Comparison of ENCODE assay signal across 13 cellular contexts in genomic region chr5:91910655-91911054, GRCh38.
DNase-seq lines count a peak whose midpoint lies in the region; ATAC-seq and TF ChIP-seq lines count a peak whose summit lies in the region.
"Had no signal": no experiment of that assay in that cellular context is flagged by ENCODE, and none has a peak within 500 bp of the region (broad histone marks: within the 10 kb centered on the region; RNA-seq: fewer than 3 reads in every experiment).

No MANE protein-coding gene starts in this region.

- H3K27me3 ChIP-seq in HCT116 (ENCODE audit: insufficient read depth, low read length), result no peaks in the 10 kb centered on the region
- no peaks in the 10 kb centered on the region for H3K27me3 ChIP-seq in PC-9 (ENCODE audit: insufficient read depth, low read depth)
- H3K27me3 ChIP-seq: BE2C had no signal

- no peak overlapping the region for H3K4me3 Mint-ChIP-seq in nephron progenitor cell
- no peak overlapping the region for H3K4me3 Mint-ChIP-seq in effector memory CD8-positive, alpha-beta T cell
- H3K4me3 Mint-ChIP-seq: CD8-positive, alpha-beta T cell had no signal

- no peak overlapping the region for H3K9ac ChIP-seq in HCT116 (ENCODE audit: low read length)

- no peaks in the 10 kb centered on the region; the same call in 1 of the 2 replicates for H3F3A ChIP-seq in PC-9 (ENCODE audit: insufficient read depth, low read depth)

- H3K9me3 ChIP-seq in HCT116 (ENCODE audit: control insufficient read depth in 1 of 2, insufficient read depth in 1 of 2, low read depth in 1 of 2, low read length in 2 of 2) (no peaks in the 10 kb centered on the region), PC-9 (ENCODE audit: insufficient read depth, low read depth) (no peaks in the 10 kb centered on the region)
- H3K9me3 ChIP-seq: A549, BE2C had no signal

- RAD21 ChIA-PET in HCT116 (lab: Charles Lee; ENCODE audit: low non-redundant PET in 1 of 2, low total read pairs in 2 of 2, uncharacterized antibody in 2 of 2, unreplicated experiment in 2 of 2), result no interaction called here

- CTCF ChIA-PET in HCT116 (lab: Charles Lee), result no interaction called here
- CTCF ChIA-PET in PC-9 (lab: Charles Lee), result interaction anchor here (0.7 kb wide), 1 partner anchor 560 kb away, joined by 5 read pairs; no protein-coding TSS in a partner anchor

- H3K27me3 Mint-ChIP-seq in nephron progenitor cell (ENCODE audit: low read depth, poor library complexity), result no peaks in the 10 kb centered on the region
- H3K27me3 Mint-ChIP-seq in effector memory CD8-positive, alpha-beta T cell, result no peaks in the 10 kb centered on the region

- intact Hi-C loops in HCT116 (cut with micrococcal nuclease), result no loop called here
- intact Hi-C loops in PC-9 (cut with micrococcal nuclease; ENCODE audit: unreplicated experiment), result no loop called here

- no peak overlapping the region for H3K27ac ChIP-seq in HCT116 (ENCODE audit: low read depth, low read length)
- H3K27ac ChIP-seq in PC-9, result no peak overlapping the region
- H3K27ac ChIP-seq: A549, C4-2B had no signal

- H3K9me3 Mint-ChIP-seq in nephron progenitor cell, result no peaks in the 10 kb centered on the region
- H3K9me3 Mint-ChIP-seq in effector memory CD8-positive, alpha-beta T cell, result peaks cover 5 to 6% of the 10 kb centered on the region in 2 donors
- H3K9me3 Mint-ChIP-seq: CD8-positive, alpha-beta T cell had no signal

- TF ChIP-seq RAD21 in HCT116 (IDR thresholded peaks at IDR 0.05; ENCODE audit: low read depth), result no peak

- H3K4me2 ChIP-seq in HCT116 (ENCODE audit: low read length), result no peak overlapping the region
- no peak overlapping the region for H3K4me2 ChIP-seq in PC-9
- H3K4me2 ChIP-seq: A549 had no signal

- H3K4me1 ChIP-seq in HCT116 (ENCODE audit: control insufficient read depth in 1 of 2, insufficient read depth in 2 of 2, low read length in 2 of 2), result no peaks in the 10 kb centered on the region
- no peaks in the 10 kb centered on the region; the same call in 1 of the 2 replicates for H3K4me1 ChIP-seq in PC-9 (replicated peaks; ENCODE audit: insufficient read depth)
- H3K4me1 ChIP-seq: BE2C had no signal

- H3K9me2 ChIP-seq in HCT116 (ENCODE audit: insufficient read depth) (no peaks in the 10 kb centered on the region), PC-9 (ENCODE audit: insufficient read depth) (no peaks in the 10 kb centered on the region)

- ATAC-seq in HCT116, result no peak
- ATAC-seq in effector memory CD8-positive, alpha-beta T cell (replicated peaks), result no peak
- ATAC-seq in GM21528 (IDR thresholded peaks at IDR 0.05; ENCODE audit: low FRiP score, unreplicated experiment), result no peak
- ATAC-seq: A549; CD8-positive, alpha-beta T cell; HepG2 had no signal

- no peaks in the 10 kb centered on the region for H3K4me1 Mint-ChIP-seq in nephron progenitor cell
- H3K4me1 Mint-ChIP-seq in effector memory CD8-positive, alpha-beta T cell (ENCODE audit: low read depth in 2 of 2), result no peaks in the 10 kb centered on the region

- no peak for TF ChIP-seq POLR2A in HCT116 (IDR thresholded peaks at IDR 0.05; ENCODE audit: borderline replicate concordance, extremely low read depth, insufficient read depth, insufficient read length)

- POLR2A ChIA-PET in HCT116 (lab: Charles Lee), result no interaction called here
- POLR2A ChIA-PET in PC-9 (lab: Charles Lee; ENCODE audit: unreplicated experiment), result no interaction called here

- H3K27ac Mint-ChIP-seq in nephron progenitor cell, result peak overlapping the region; percentile 41
- no peak overlapping the region for H3K27ac Mint-ChIP-seq in effector memory CD8-positive, alpha-beta T cell
- H3K27ac Mint-ChIP-seq: CD8-positive, alpha-beta T cell had no signal

- H2AFZ ChIP-seq in HCT116 (ENCODE audit: low read depth, low read length, poor library complexity, severe bottlenecking), result peak overlapping the region; percentile 12
- peak overlapping the region; percentile 63; the same call in 1 of the 2 replicates for H2AFZ ChIP-seq in PC-9

- TF ChIP-seq CTCF in HCT116 (IDR thresholded peaks at IDR 0.05 in 2 of 3, conservative IDR thresholded peaks at IDR 0.05 in 1 of 3; ENCODE audit: borderline replicate concordance in 1 of 3, insufficient read depth in 1 of 3, low read depth in 2 of 3, low read length in 2 of 3), result no peak
- no peak for TF ChIP-seq CTCF in PC-9 (conservative IDR thresholded peaks at IDR 0.05)
- TF ChIP-seq CTCF in nephron progenitor cell (IDR thresholded peaks at IDR 0.05), result no peak

- H3K79me2 ChIP-seq in HCT116 (ENCODE audit: insufficient read depth, low read length) (no peaks in the 10 kb centered on the region), PC-9 (ENCODE audit: low read depth) (no peaks in the 10 kb centered on the region)

- H3K4me3 ChIP-seq in HCT116 (replicated peaks in 1 of 2; ENCODE audit: low read depth in 1 of 2, low read length in 2 of 2) (no peak overlapping the region), PC-9 (no peak overlapping the region)
- H3K4me3 ChIP-seq: A549 had no signal

- H4K20me1 ChIP-seq in HCT116 (ENCODE audit: insufficient read depth) (peaks cover 4% of the 10 kb centered on the region; the same call in 1 of the 2 replicates), PC-9 (ENCODE audit: insufficient read depth) (no peaks in the 10 kb centered on the region)

- no peak for DNase-seq in HCT116 (ENCODE audit: low read depth, low spot score)
- peak; percentile 63 for DNase-seq in NAMALWA (ENCODE audit: low spot score)
- no peak for DNase-seq in PC-9
- no peak for DNase-seq in nephron progenitor cell
- DNase-seq in effector memory CD8-positive, alpha-beta T cell, result no peak
- DNase-seq in KG1 (lab: John Stamatoyannopoulos, UW), result no peak
- DNase-seq: BE2C; CD8-positive, alpha-beta T cell; COR-L47 had no signal

- no peaks in the 10 kb centered on the region for H3K36me3 Mint-ChIP-seq in nephron progenitor cell (ENCODE audit: low read depth)
- H3K36me3 Mint-ChIP-seq in effector memory CD8-positive, alpha-beta T cell (ENCODE audit: insufficient read depth), result no peaks in the 10 kb centered on the region
- H3K36me3 Mint-ChIP-seq: CD8-positive, alpha-beta T cell had no signal

- H3K36me3 ChIP-seq in HCT116 (ENCODE audit: control insufficient read depth in 1 of 2, insufficient read depth in 2 of 2, low read length in 2 of 2), result no peaks in the 10 kb centered on the region
- H3K36me3 ChIP-seq in PC-9 (ENCODE audit: low read depth), result no peaks in the 10 kb centered on the region
- H3K36me3 ChIP-seq: BE2C had no signal

- BruUV-seq in HCT116 (replicated peaks; lab: Mats Ljungman, UMichigan) (no TSS peak), PC-9 (replicated peaks; lab: Mats Ljungman, UMichigan) (no TSS peak)

TF ChIP-seq in HCT116, 20 proteins besides CTCF, POLR2A, EP300 and RAD21:
- TF ChIP-seq EGR1 (IDR thresholded peaks at IDR 0.05; ENCODE audit: low read depth), result no peak
- TF ChIP-seq ELF1 (IDR thresholded peaks at IDR 0.05; ENCODE audit: borderline replicate concordance, low read depth), result no peak
- no peak for TF ChIP-seq FOSL1 (IDR thresholded peaks at IDR 0.05; ENCODE audit: low read depth)
- TF ChIP-seq ZNF274 (IDR thresholded peaks at IDR 0.05; ENCODE audit: low read depth, low read length), result no peak
